ENCODE assay signal across 10 cellular contexts in the genomic region with DNA sequence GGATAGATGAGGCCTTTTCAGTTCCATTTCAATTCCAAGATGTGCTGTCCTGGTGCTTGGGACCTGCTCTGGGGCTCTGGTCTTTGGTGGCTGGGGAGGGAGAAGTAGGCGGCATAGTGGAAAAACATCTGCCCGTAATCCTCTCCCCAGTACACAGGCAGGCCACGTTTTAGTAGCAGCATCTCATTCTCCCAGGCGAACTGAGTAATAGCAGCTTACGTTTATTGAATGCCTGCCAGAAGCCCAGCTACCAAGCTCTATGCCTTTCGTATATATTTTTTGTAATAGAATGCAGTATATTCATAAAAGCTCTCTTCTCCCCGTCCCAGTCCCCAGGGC. TPM values are rescaled to one million over a fixed set of nuclear protein-coding genes. Genes with fewer than 3 reads are reported as not detected.
A peak's percentile ranks its signal among the peaks of the same experiment; 100 is the strongest.
DNase-seq lines count a peak whose midpoint lies in the region; TF ChIP-seq lines count a peak whose summit lies in the region.
"Had no signal": no experiment of that assay in that cellular context is flagged by ENCODE, and none has a peak within 500 bp of the region (broad histone marks: within the 10 kb centered on the region; RNA-seq: fewer than 3 reads in every experiment).

No MANE protein-coding gene starts in this region.

- DNase-seq in HCEC 1CT (peak; percentile 69), astrocyte of the cerebellum (ENCODE audit: low read depth) (peak; percentile 66), hepatocyte (ENCODE audit: low spot score) (peak; percentile 68), stromal cell of bone marrow (ENCODE audit: low read depth) (peak; percentile 74), COLO668 (lab: John Stamatoyannopoulos, UW; ENCODE audit: unreplicated experiment) (no peak), NCI-H510A (lab: John Stamatoyannopoulos, UW) (no peak)
- no peak for DNase-seq in stimulated activated naive CD4-positive, alpha-beta T cell (lab: John Stamatoyannopoulos, UW)
- no peak for DNase-seq in activated naive CD8-positive, alpha-beta T cell treated with anti-CD3 and anti-CD28 coated beads for 36 hours
- DNase-seq: NCI-H187; stimulated activated CD4-positive, alpha-beta T cell treated with anti-CD3 and anti-CD28 coated beads, Interleukin-2, amount 100 ng/mL, for 24 hours had no signal

- H3K4me1 Mint-ChIP-seq in activated naive CD8-positive, alpha-beta T cell treated with anti-CD3 and anti-CD28 coated beads for 36 hours: peaks cover 26% of the 10 kb centered on the region

- H3K27ac Mint-ChIP-seq in activated naive CD8-positive, alpha-beta T cell treated with anti-CD3 and anti-CD28 coated beads for 36 hours: no peak overlapping the region

- 56% methylated on average over 7 of the region's 7 CpGs for WGBS in hepatocyte (ENCODE audit: low lambda C conversion rate, missing lambda C conversion rate)

- peak overlapping the region; percentile 42 for H3K4me2 ChIP-seq in hepatocyte

- TF ChIP-seq CTCF in astrocyte of the cerebellum (IDR thresholded peaks at IDR 0.05; ENCODE audit: low read depth, low read length, missing control alignments) (no peak), hepatocyte (IDR thresholded peaks at IDR 0.05; ENCODE audit: poor library complexity) (no peak)

- no peak overlapping the region for H3K4me3 ChIP-seq in astrocyte of the cerebellum (ENCODE audit: low read depth, low read length)
- no peak overlapping the region for H3K4me3 ChIP-seq in hepatocyte

- no peaks in the 10 kb centered on the region for H3K9me3 ChIP-seq in hepatocyte (ENCODE audit: low read depth)

- H3K4me1 ChIP-seq in hepatocyte (ENCODE audit: insufficient read depth): peaks cover 31% of the 10 kb centered on the region

- H4K20me1 ChIP-seq in hepatocyte (ENCODE audit: insufficient read depth, poor library complexity, severe bottlenecking): peaks cover 58% of the 10 kb centered on the region

- H3K27me3 ChIP-seq in hepatocyte: no peaks in the 10 kb centered on the region

- no peaks in the 10 kb centered on the region for H3K36me3 ChIP-seq in hepatocyte (replicated peaks; ENCODE audit: insufficient read depth, low read depth)

- no peaks in the 10 kb centered on the region for H3K27me3 Mint-ChIP-seq in activated naive CD8-positive, alpha-beta T cell treated with anti-CD3 and anti-CD28 coated beads for 36 hours

- H3K9me2 ChIP-seq in hepatocyte (replicated peaks; ENCODE audit: insufficient read depth): no peaks in the 10 kb centered on the region

- peaks cover 2% of the 10 kb centered on the region for H3K36me3 Mint-ChIP-seq in activated naive CD8-positive, alpha-beta T cell treated with anti-CD3 and anti-CD28 coated beads for 36 hours

- peak overlapping the region; percentile 78 for H3K27ac ChIP-seq in hepatocyte

- in situ Hi-C loops in astrocyte of the cerebellum (cut with HindIII; ENCODE audit: low sequenced_read_pairs): no loop called here

- H3K9me3 Mint-ChIP-seq in activated naive CD8-positive, alpha-beta T cell treated with anti-CD3 and anti-CD28 coated beads for 36 hours: no peaks in the 10 kb centered on the region

- H3K4me3 Mint-ChIP-seq in activated naive CD8-positive, alpha-beta T cell treated with anti-CD3 and anti-CD28 coated beads for 36 hours: no peak overlapping the region

- peaks cover 100% of the 10 kb centered on the region for H3K79me2 ChIP-seq in hepatocyte

- H2AFZ ChIP-seq in hepatocyte: no peak overlapping the region

RNA-seq across cellular contexts. Expression of a gene that starts 11.4 kb away (rescaled TPM):
- total RNA-seq in hepatocyte: 111 and 129 TPM in 2 replicates
- 167 and 196 TPM in 2 replicates for polyA plus RNA-seq in hepatocyte
- total RNA-seq in activated naive CD8-positive, alpha-beta T cell treated with anti-CD3 and anti-CD28 coated beads for 36 hours: 100 to 1,000 TPM; 107 to 109 TPM

RNA-seq across cellular contexts. Expression of a gene that starts 11.9 kb away (rescaled TPM):
- total RNA-seq in hepatocyte: 55.2 and 59.9 TPM in 2 replicates
- polyA plus RNA-seq in hepatocyte: 16.8 and 21.9 TPM in 2 replicates
- total RNA-seq in activated naive CD8-positive, alpha-beta T cell treated with anti-CD3 and anti-CD28 coated beads for 36 hours: 100 to 1,000 TPM; 114 to 117 TPM

RNA-seq across cellular contexts. Expression of a gene that starts 33.8 kb away (rescaled TPM):
- 33.2 and 37.8 TPM in 2 replicates for total RNA-seq in hepatocyte
- polyA plus RNA-seq in hepatocyte: 30.8 and 38.5 TPM in 2 replicates
- 10 to 100 TPM; 33.9 to 34.8 TPM for total RNA-seq in activated naive CD8-positive, alpha-beta T cell treated with anti-CD3 and anti-CD28 coated beads for 36 hours

Comparison
In these comparisons a context has a peak if more than half of its experiments do, and no peak if none do; other contexts are left out.
1. DNase-seq: peak in HCEC 1CT (single experiment), astrocyte of the cerebellum (single experiment), hepatocyte (single experiment) and stromal cell of bone marrow (single experiment); none in COLO668 (single experiment), stimulated activated naive CD4-positive, alpha-beta T cell (0 of 6), activated naive CD8-positive, alpha-beta T cell treated with anti-CD3 and anti-CD28 coated beads for 36 hours (single experiment) and NCI-H510A (single experiment).